In genomic region chr19:1649706-1650626, GRCh38 we compare ENCODE assay signal across 9 cellular contexts. TPM values are rescaled to one million over a fixed set of nuclear protein-coding genes. Genes with fewer than 3 reads are reported as not detected.
DNase-seq lines count a peak whose midpoint lies in the region; ATAC-seq, FAIRE-seq and TF ChIP-seq lines count a peak whose summit lies in the region.
"Had no signal": no experiment of that assay in that cellular context is flagged by ENCODE, and none has a peak within 500 bp of the region (broad histone marks: within the 10 kb centered on the region; RNA-seq: fewer than 3 reads in every experiment).

No MANE protein-coding gene starts in this region.

- H3K4me3 Mint-ChIP-seq in activated naive CD8-positive, alpha-beta T cell: peak overlapping the region; percentile 93
- H3K4me3 Mint-ChIP-seq in immature natural killer cell: peak overlapping the region; percentile 89 to 95 (median 91)

- peak overlapping the region; percentile 86; the same call in 1 of the 2 replicates for H3K27ac ChIP-seq in 22Rv1

- TF ChIP-seq CTCF in 22Rv1 (IDR thresholded peaks at IDR 0.05): no peak

- ATAC-seq in HG03457 (IDR thresholded peaks at IDR 0.05; ENCODE audit: unreplicated experiment): no peak

- H3K9me3 Mint-ChIP-seq in activated naive CD8-positive, alpha-beta T cell (ENCODE audit: low read depth): no peaks in the 10 kb centered on the region
- H3K9me3 Mint-ChIP-seq in immature natural killer cell: no peaks in the 10 kb centered on the region

- peaks cover 19% of the 10 kb centered on the region for H3K4me1 Mint-ChIP-seq in activated naive CD8-positive, alpha-beta T cell (ENCODE audit: low read depth)
- peaks cover 11 to 20% of the 10 kb centered on the region in 2 donors for H3K4me1 Mint-ChIP-seq in immature natural killer cell

- H3K27me3 Mint-ChIP-seq in activated naive CD8-positive, alpha-beta T cell: no peaks in the 10 kb centered on the region
- H3K27me3 Mint-ChIP-seq in immature natural killer cell (ENCODE audit: low read depth in 3 of 3): peaks cover 9 to 16% (median 13%) of the 10 kb centered on the region in 3 donors

- DNase-seq in GM19239 (ENCODE audit: insufficient read length, low spot score): no peak
- no peak for DNase-seq in immature natural killer cell
- no peak for DNase-seq in amniotic stem cell (lab: John Stamatoyannopoulos, UW)
- no peak for DNase-seq in AG20443 (ENCODE audit: low spot score)
- DNase-seq in NCI-H345 (lab: John Stamatoyannopoulos, UW): no peak
- DNase-seq: stimulated activated CD4-positive, alpha-beta T cell treated with anti-CD3 and anti-CD28 coated beads, Interleukin-2, amount 100 ng/mL, for 48 hours had no signal

- FAIRE-seq in GM19239 (lab: Jason Lieb, UNC): peak; percentile 47

- H3K36me3 Mint-ChIP-seq in activated naive CD8-positive, alpha-beta T cell: no peaks in the 10 kb centered on the region
- no peaks in the 10 kb centered on the region for H3K36me3 Mint-ChIP-seq in immature natural killer cell

- peak overlapping the region; percentile 90 for H3K27ac Mint-ChIP-seq in activated naive CD8-positive, alpha-beta T cell
- H3K27ac Mint-ChIP-seq in immature natural killer cell: peak overlapping the region in 5 of 6 donors; percentile 73 to 94 (median 93)

RNA-seq across cellular contexts. Expression of gene TCF3, which starts 2.4 kb away (rescaled TPM):
- 1 to 10 TPM; 1.9 to 6.3 (median 6.0) TPM for polyA plus RNA-seq in immature natural killer cell

RNA-seq across cellular contexts. Expression of gene UQCR11, which starts 44.7 kb away (rescaled TPM):
- 1,000 to 10,000 TPM in 1 of 3 donors, 100 to 1,000 TPM in 2; 572 to 1,041 (median 633) TPM for polyA plus RNA-seq in immature natural killer cell

RNA-seq across cellular contexts. Expression of gene MBD3, which starts 57.3 kb away (rescaled TPM):
- polyA plus RNA-seq in immature natural killer cell: 10 to 100 TPM in 1 of 3 donors, 1 to 10 TPM in 2; 4.8 to 13.8 (median 6.9) TPM
